ENCODE assay signal across 13 cellular contexts in the genomic region with DNA sequence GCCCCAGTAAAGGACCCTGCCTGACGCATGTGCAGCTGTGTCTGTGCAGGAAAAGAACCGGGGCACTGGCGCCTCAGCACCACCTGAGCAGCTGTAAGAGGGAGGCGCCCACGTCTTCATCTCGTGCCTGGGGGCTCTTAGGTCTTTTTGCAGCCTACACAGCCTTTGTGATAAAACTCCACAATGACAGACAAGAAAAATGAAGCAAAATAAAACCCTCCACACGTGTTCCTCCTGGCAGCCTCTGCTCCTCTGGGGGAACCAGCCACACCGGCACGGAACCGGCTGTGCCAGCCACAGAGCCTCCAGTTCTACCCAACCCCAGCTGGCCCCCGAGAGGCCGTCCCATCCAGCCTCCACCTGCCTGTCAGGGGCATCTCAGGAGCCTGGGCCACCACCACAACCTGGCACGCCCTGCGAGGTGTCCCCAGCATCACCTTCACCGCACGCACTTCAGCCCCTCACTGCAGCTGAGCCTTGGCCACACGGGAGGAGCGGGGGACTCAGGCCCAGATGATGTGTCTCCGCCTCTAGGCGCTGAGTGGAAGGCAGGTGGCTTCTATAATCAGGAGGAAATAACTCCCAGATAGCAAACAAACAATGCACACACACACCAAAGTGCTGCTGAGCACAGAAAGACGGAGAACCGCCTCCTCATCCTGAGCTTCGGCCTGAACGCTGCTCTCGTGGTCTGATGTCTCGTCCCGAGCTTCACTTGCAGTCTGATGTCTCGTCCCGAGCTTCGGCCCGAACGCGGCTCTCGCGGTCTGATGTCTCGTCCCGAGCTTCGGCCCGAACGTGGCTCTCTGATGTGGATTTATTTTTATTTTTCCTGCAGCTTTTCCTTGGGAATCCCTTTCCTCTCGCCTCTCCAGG. TPM values are rescaled to one million over a fixed set of nuclear protein-coding genes. Genes with fewer than 3 reads are reported as not detected.
DNase-seq lines count a peak whose midpoint lies in the region; ATAC-seq and TF ChIP-seq lines count a peak whose summit lies in the region.
"Had no signal": no experiment of that assay in that cellular context is flagged by ENCODE, and none has a peak within 500 bp of the region (broad histone marks: within the 10 kb centered on the region; RNA-seq: fewer than 3 reads in every experiment).

No MANE protein-coding gene starts in this region.

- ATAC-seq in mucosa of descending colon (peak; percentile 70), HG03520 (IDR thresholded peaks at IDR 0.05; ENCODE audit: unreplicated experiment) (no peak)
- ATAC-seq: heart left ventricle, left lung, natural killer cell, WTC11 had no signal

- H3K9me3 ChIP-seq in mucosa of descending colon = no peaks in the 10 kb centered on the region
- H3K9me3 ChIP-seq: heart left ventricle, left lung, SJSA1 had no signal

- intact Hi-C loops in mucosa of descending colon (cut with DNase I, micrococcal nuclease) = no loop called here

- TF ChIP-seq CTCF in mucosa of descending colon (IDR thresholded peaks at IDR 0.05) = no peak

- no peaks in the 10 kb centered on the region for H3K36me3 ChIP-seq in mucosa of descending colon (ENCODE audit: low read depth)
- H3K36me3 ChIP-seq: left lung, SJSA1 had no signal

- peaks cover 5% of the 10 kb centered on the region for H3K4me1 ChIP-seq in mucosa of descending colon (ENCODE audit: low read depth)
- H3K4me1 ChIP-seq: left lung had no signal

- DNase-seq in DMS53 (lab: John Stamatoyannopoulos, UW) = peak; percentile 95
- peak; percentile 34 for DNase-seq in NCI-H128 (lab: John Stamatoyannopoulos, UW; ENCODE audit: unreplicated experiment)
- DNase-seq in NCI-H510A (lab: John Stamatoyannopoulos, UW) = peak; percentile 91
- DNase-seq in mucosa of descending colon = peak; percentile 21 to 52 (median 34)
- no peak for DNase-seq in activated T-cell treated with anti-CD3 and anti-CD28 coated beads for 4 hours
- DNase-seq in NAMALWA (ENCODE audit: low spot score) = no peak
- DNase-seq: activated naive CD8-positive, alpha-beta T cell treated with anti-CD3 and anti-CD28 coated beads, Interleukin-2, amount 10 ng/mL, durations not matched to agents 7 days and 5 days; natural killer cell had no signal

- H3K4me3 ChIP-seq in mucosa of descending colon = no peak overlapping the region
- H3K4me3 ChIP-seq: heart left ventricle, left lung, SJSA1 had no signal

RNA-seq across cellular contexts. Expression of gene NSMF, which starts 28.6 kb away (rescaled TPM):
- total RNA-seq in mucosa of descending colon = 10 to 100 TPM; 30.1 to 48.0 (median 43.4) TPM

RNA-seq across cellular contexts. Expression of gene ENTPD8, which starts 46.5 kb away (rescaled TPM):
- 100 to 1,000 TPM in 1 of 3 donors, 10 to 100 TPM in 2; 36.7 to 127 (median 74.8) TPM for total RNA-seq in mucosa of descending colon
- total RNA-seq: activated naive CD8-positive, alpha-beta T cell treated with anti-CD3 and anti-CD28 coated beads, Interleukin-2, amount 10 ng/mL, durations not matched to agents 7 days and 5 days; heart left ventricle; natural killer cell; SJSA1 had no signal

Comparison
In these comparisons a context has a peak if more than half of its experiments do, and no peak if none do; other contexts are left out.
1. DNase-seq: peak in DMS53 (single experiment), NCI-H128 (single experiment), NCI-H510A (single experiment) and mucosa of descending colon (3 of 3); none in activated T-cell treated with anti-CD3 and anti-CD28 coated beads for 4 hours (single experiment) and NAMALWA (single experiment).